ENCODE assay signal across 15 cellular contexts in genomic region chr9:115668506-115668905, GRCh38.
DNase-seq lines count a peak whose midpoint lies in the region; ATAC-seq and TF ChIP-seq lines count a peak whose summit lies in the region.
"Had no signal": no experiment of that assay in that cellular context is flagged by ENCODE, and none has a peak within 500 bp of the region (broad histone marks: within the 10 kb centered on the region; RNA-seq: fewer than 3 reads in every experiment).

No MANE protein-coding gene starts in this region.

- no peaks in the 10 kb centered on the region for H3K27me3 ChIP-seq in MG63
- no peaks in the 10 kb centered on the region for H3K27me3 ChIP-seq in mesendoderm (ENCODE audit: insufficient read depth, low read length, poor library complexity)
- H3K27me3 ChIP-seq: esophagus muscularis mucosa had no signal

- no peaks in the 10 kb centered on the region for H3K79me2 ChIP-seq in mesendoderm (ENCODE audit: control insufficient read depth, insufficient read depth, low read length)

- TF ChIP-seq CTCF in AG09319 (IDR thresholded peaks at IDR 0.05; ENCODE audit: low read depth, low read length) (no peak), choroid plexus epithelial cell (conservative IDR thresholded peaks at IDR 0.05; ENCODE audit: low read depth, low read length) (no peak)

- H3K4me3 ChIP-seq in MG63 (no peak overlapping the region), choroid plexus epithelial cell (ENCODE audit: low read depth, low read length) (no peak overlapping the region), mesendoderm (ENCODE audit: low read length) (no peak overlapping the region)
- H3K4me3 ChIP-seq: esophagus muscularis mucosa had no signal

- H3K23ac ChIP-seq in mesendoderm (ENCODE audit: low read length) = no peak overlapping the region

- no peak overlapping the region for H4K8ac ChIP-seq in mesendoderm (ENCODE audit: low read depth, low read length)

- no peaks in the 10 kb centered on the region for H3K36me3 ChIP-seq in MG63
- no peaks in the 10 kb centered on the region for H3K36me3 ChIP-seq in mesendoderm (ENCODE audit: control insufficient read depth, insufficient read depth, low read length)
- H3K36me3 ChIP-seq: esophagus muscularis mucosa had no signal

- H3K4me1 ChIP-seq in mesendoderm (ENCODE audit: control insufficient read depth, low read depth, low read length) = peaks cover 2% of the 10 kb centered on the region

- no peak for ATAC-seq in HG02852 (IDR thresholded peaks at IDR 0.05; ENCODE audit: unreplicated experiment)
- ATAC-seq: activated T-cell treated with anti-CD3 and anti-CD28 coated beads, Interleukin-2, amount 50 U/mL, for 72 hours; left colon had no signal

- H3K56ac ChIP-seq in mesendoderm (ENCODE audit: low read length) = no peak overlapping the region

- no peak overlapping the region for H2AK5ac ChIP-seq in mesendoderm (ENCODE audit: low read length)

- H3K79me1 ChIP-seq in mesendoderm (ENCODE audit: low read length) = no peaks in the 10 kb centered on the region

- H3K4me2 ChIP-seq in mesendoderm (ENCODE audit: low read length) = no peak overlapping the region

- no peak overlapping the region for H4K5ac ChIP-seq in mesendoderm (ENCODE audit: low read length)

- H3K4ac ChIP-seq in mesendoderm (ENCODE audit: low read depth, low read length) = no peak overlapping the region

- DNase-seq in AG09319 (ENCODE audit: extremely low read depth, low read depth) (peak; percentile 73), MG63 (peak; percentile 53), choroid plexus epithelial cell (ENCODE audit: low read depth) (peak; percentile 94), mesendoderm (peak; percentile 27), putamen (ENCODE audit: low spot score) (no peak), caudate nucleus (lab: John Stamatoyannopoulos, UW) (no peak), cortex of kidney (lab: John Stamatoyannopoulos, UW) (no peak)
- DNase-seq: activated CD4-positive, alpha-beta T cell treated with anti-CD3 and anti-CD28 coated beads for 1 hour; activated T-cell treated with anti-CD3 and anti-CD28 coated beads, Interleukin-2, amount 50 U/mL, for 72 hours; CD4-positive, alpha-beta T cell; left colon; NCI-H1436; NCI-H82 had no signal

- no peak overlapping the region for H3K18ac ChIP-seq in mesendoderm (ENCODE audit: low read length)

- H3K9ac ChIP-seq in mesendoderm (ENCODE audit: low read length) = no peak overlapping the region

- H2BK120ac ChIP-seq in mesendoderm (ENCODE audit: low read depth, low read length) = no peak overlapping the region

- WGBS in mesendoderm (ENCODE audit: extremely low coverage, insufficient coverage, low lambda C conversion rate) = no CpG with 5 or more reads among the region's 2 CpGs

- H2BK5ac ChIP-seq in mesendoderm (ENCODE audit: low read length) = no peak overlapping the region

- H2BK15ac ChIP-seq in mesendoderm (replicated peaks; ENCODE audit: low read depth) = no peak overlapping the region

- H3K27ac ChIP-seq in mesendoderm (ENCODE audit: low read depth, low read length) = no peak overlapping the region
- H3K27ac ChIP-seq in caudate nucleus (ENCODE audit: low read depth, low read length) = no peak overlapping the region
- H3K27ac ChIP-seq: esophagus muscularis mucosa had no signal

- H3K9me3 ChIP-seq in MG63 = no peaks in the 10 kb centered on the region
- H3K9me3 ChIP-seq: esophagus muscularis mucosa had no signal

Comparison
In these comparisons a context has a peak if more than half of its experiments do, and no peak if none do; other contexts are left out.
1. DNase-seq: peak in AG09319 (single experiment), MG63 (single experiment), choroid plexus epithelial cell (single experiment) and mesendoderm (single experiment); none in putamen (single experiment), caudate nucleus (0 of 61) and cortex of kidney (single experiment).